ENCODE assay signal across 37 cellular contexts in genomic region chrX:101785142-101785541, GRCh38.
"Had no signal": no experiment of that assay in that cellular context is flagged by ENCODE, and none has a peak within 500 bp of the region (broad histone marks: within the 10 kb centered on the region; RNA-seq: fewer than 3 reads in every experiment).

No MANE protein-coding gene starts in this region.

- H3K4me1 ChIP-seq: ascending aorta, body of pancreas, breast epithelium, Peyer's patch had no signal

- H3K4me3 Mint-ChIP-seq: activated CD4-positive, alpha-beta memory T cell treated with anti-CD3 and anti-CD28 coated beads, Interleukin-2, amount 10 ng/mL, durations not matched to agents 7 days and 5 days; activated CD8-positive, alpha-beta memory T cell treated with anti-CD3 and anti-CD28 coated beads, Interleukin-2, amount 10 ng/mL, durations not matched to agents 7 days and 5 days; activated naive CD8-positive, alpha-beta T cell treated with anti-CD3 and anti-CD28 coated beads for 36 hours; activated T-cell treated with anti-CD3 and anti-CD28 coated beads, Interleukin-2, amount 50 U/mL, for 72 hours; activated T-helper 17 cell treated with anti-CD3 and anti-CD28 coated beads, Interleukin-2, amount 50 U/mL, for 72 hours had no signal

- H3K4me3 ChIP-seq: ascending aorta, body of pancreas, breast epithelium, Peyer's patch had no signal

- H3K36me3 ChIP-seq: ascending aorta, breast epithelium, Peyer's patch, WERI-Rb-1 had no signal

- H3K27ac ChIP-seq: ascending aorta, body of pancreas, breast epithelium, Peyer's patch, RWPE1, WERI-Rb-1 had no signal

- ATAC-seq: activated CD8-positive, alpha-beta memory T cell treated with anti-CD3 and anti-CD28 coated beads, Interleukin-2, amount 10 ng/mL, durations not matched to agents 7 days and 5 days; activated T-cell treated with anti-CD3 and anti-CD28 coated beads, Interleukin-2, amount 50 U/mL, for 72 hours; activated T-helper 17 cell treated with anti-CD3 and anti-CD28 coated beads, Interleukin-2, amount 50 U/mL, for 72 hours; body of pancreas; PC-3; Right ventricle myocardium inferior had no signal

- H3K27me3 ChIP-seq: ascending aorta, body of pancreas, Peyer's patch had no signal

- DNase-seq: activated CD4-positive, alpha-beta memory T cell treated with anti-CD3 and anti-CD28 coated beads, Interleukin-2, amount 10 ng/mL, durations not matched to agents 7 days and 5 days; activated CD4-positive, alpha-beta T cell treated with anti-CD3 and anti-CD28 coated beads for 1 hour; activated CD4-positive, alpha-beta T cell treated with anti-CD3 and anti-CD28 coated beads for 48 hours; activated CD4-positive, CD25-positive, alpha-beta regulatory T cell; activated CD8-positive, alpha-beta memory T cell treated with anti-CD3 and anti-CD28 coated beads for 24 hours; activated CD8-positive, alpha-beta memory T cell treated with anti-CD3 and anti-CD28 coated beads, Interleukin-2, amount 10 ng/mL, durations not matched to agents 7 days and 5 days; activated effector memory CD4-positive, alpha-beta T cell treated with anti-CD3 and anti-CD28 coated beads, Interleukin-2, amount 50 U/mL, for 16 hours; activated naive CD4-positive, alpha-beta T cell; activated naive CD4-positive, alpha-beta T cell treated with anti-CD3 and anti-CD28 coated beads, Interleukin-2, amount 50 U/mL, for 16 hours; activated naive CD8-positive, alpha-beta T cell treated with anti-CD3 and anti-CD28 coated beads for 36 hours; activated T-cell treated with anti-CD3 and anti-CD28 coated beads, Interleukin-2, amount 50 U/mL, for 1 hour; activated T-cell treated with anti-CD3 and anti-CD28 coated beads, Interleukin-2, amount 50 U/mL, for 72 hours; amygdala; body of pancreas; NCI-H1105; NCI-H1417 treated with DMSO at 0.1 percent for 48 hours; NCI-H187 treated with DMSO at 0.1 percent for 48 hours; NCI-H2081; NCI-H2171 treated with DMSO at 0.1 percent for 48 hours; NCI-H2227 treated with DMSO at 0.1 percent for 48 hours; NCI-H446; NCI-H510A treated with DMSO at 0.1 percent for 48 hours; NCI-H69; NCI-H82; PC-3; Peyer's patch; SIG-M5; SW 1271; T-helper 1 cell; T-helper 2 cell; T-helper 9 cell; WERI-Rb-1 had no signal

- H3K4me1 Mint-ChIP-seq: activated CD4-positive, alpha-beta memory T cell treated with anti-CD3 and anti-CD28 coated beads, Interleukin-2, amount 10 ng/mL, durations not matched to agents 7 days and 5 days; activated CD8-positive, alpha-beta memory T cell treated with anti-CD3 and anti-CD28 coated beads, Interleukin-2, amount 10 ng/mL, durations not matched to agents 7 days and 5 days; activated naive CD8-positive, alpha-beta T cell treated with anti-CD3 and anti-CD28 coated beads for 36 hours; activated T-helper 17 cell treated with anti-CD3 and anti-CD28 coated beads, Interleukin-2, amount 50 U/mL, for 72 hours had no signal

- H3K9me3 Mint-ChIP-seq: activated CD4-positive, alpha-beta memory T cell treated with anti-CD3 and anti-CD28 coated beads, Interleukin-2, amount 10 ng/mL, durations not matched to agents 7 days and 5 days; activated naive CD8-positive, alpha-beta T cell treated with anti-CD3 and anti-CD28 coated beads for 36 hours; activated T-cell treated with anti-CD3 and anti-CD28 coated beads, Interleukin-2, amount 50 U/mL, for 72 hours; activated T-helper 17 cell treated with anti-CD3 and anti-CD28 coated beads, Interleukin-2, amount 50 U/mL, for 72 hours had no signal

- H3K27me3 Mint-ChIP-seq: activated CD4-positive, alpha-beta memory T cell treated with anti-CD3 and anti-CD28 coated beads, Interleukin-2, amount 10 ng/mL, durations not matched to agents 7 days and 5 days; activated CD8-positive, alpha-beta memory T cell treated with anti-CD3 and anti-CD28 coated beads, Interleukin-2, amount 10 ng/mL, durations not matched to agents 7 days and 5 days; activated naive CD8-positive, alpha-beta T cell treated with anti-CD3 and anti-CD28 coated beads for 36 hours; activated T-helper 17 cell treated with anti-CD3 and anti-CD28 coated beads, Interleukin-2, amount 50 U/mL, for 72 hours had no signal

- H3K9me3 ChIP-seq: ascending aorta, body of pancreas, breast epithelium, Peyer's patch had no signal

- H3K27ac Mint-ChIP-seq: activated CD4-positive, alpha-beta memory T cell treated with anti-CD3 and anti-CD28 coated beads, Interleukin-2, amount 10 ng/mL, durations not matched to agents 7 days and 5 days; activated CD8-positive, alpha-beta memory T cell treated with anti-CD3 and anti-CD28 coated beads, Interleukin-2, amount 10 ng/mL, durations not matched to agents 7 days and 5 days; activated naive CD8-positive, alpha-beta T cell treated with anti-CD3 and anti-CD28 coated beads for 36 hours; activated T-cell treated with anti-CD3 and anti-CD28 coated beads, Interleukin-2, amount 50 U/mL, for 72 hours; activated T-helper 17 cell treated with anti-CD3 and anti-CD28 coated beads, Interleukin-2, amount 50 U/mL, for 72 hours had no signal

- H3K36me3 Mint-ChIP-seq: activated CD8-positive, alpha-beta memory T cell treated with anti-CD3 and anti-CD28 coated beads, Interleukin-2, amount 10 ng/mL, durations not matched to agents 7 days and 5 days; activated naive CD8-positive, alpha-beta T cell treated with anti-CD3 and anti-CD28 coated beads for 36 hours had no signal
